In the genomic region with DNA sequence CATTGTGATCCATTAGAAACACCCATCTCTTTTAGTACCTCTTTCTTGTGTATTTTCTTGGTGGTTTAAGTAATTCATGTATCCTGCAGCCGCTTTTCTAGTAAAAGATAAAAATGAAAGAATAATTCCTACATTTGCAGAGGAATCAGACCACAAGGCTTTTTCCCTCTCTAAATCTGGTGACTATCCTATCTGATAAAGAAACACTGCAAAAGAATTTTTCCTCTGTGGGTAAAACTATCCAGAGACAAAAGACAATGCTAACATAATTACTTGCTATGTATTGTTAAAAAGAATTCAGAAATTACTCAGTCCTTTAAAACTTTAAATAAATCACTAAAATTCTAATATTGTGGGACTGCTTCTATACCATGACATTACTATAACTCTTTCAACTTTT, we compare ENCODE assay signal across 17 cellular contexts. TPM values are rescaled to one million over a fixed set of nuclear protein-coding genes. Genes with fewer than 3 reads are reported as not detected.
DNase-seq lines count a peak whose midpoint lies in the region; ATAC-seq, FAIRE-seq and TF ChIP-seq lines count a peak whose summit lies in the region.
"Had no signal": no experiment of that assay in that cellular context is flagged by ENCODE, and none has a peak within 500 bp of the region (broad histone marks: within the 10 kb centered on the region; RNA-seq: fewer than 3 reads in every experiment).

No MANE protein-coding gene starts in this region.

- H3K4me3 ChIP-seq in SK-N-SH (ENCODE audit: low read depth in 2 of 2, low read length in 1 of 2) (no peak overlapping the region), colonic mucosa (no peak overlapping the region)

- H3K36me3 ChIP-seq in SK-N-SH (replicated peaks in 1 of 2; ENCODE audit: control insufficient read depth in 1 of 2, insufficient read depth in 2 of 2, low read length in 1 of 2), result peaks cover 46 to 68% of the 10 kb centered on the region in 2 experiments
- H3K36me3 ChIP-seq in colonic mucosa, result no peaks in the 10 kb centered on the region

- H2AFZ ChIP-seq in SK-N-SH (ENCODE audit: low read depth), result no peak overlapping the region

- no peaks in the 10 kb centered on the region for H3K9me2 ChIP-seq in SK-N-SH

- TF ChIP-seq EP300 in SK-N-SH (IDR thresholded peaks at IDR 0.05; ENCODE audit: borderline replicate concordance in 1 of 2, low read depth in 1 of 2, low read length in 1 of 2), result peak in 1 of 2 experiments; percentile 28; a peak in 1 of 4 replicates

- no peaks in the 10 kb centered on the region for H3K27me3 Mint-ChIP-seq in osteocyte (ENCODE audit: unreplicated experiment)

- H4K20me1 ChIP-seq in SK-N-SH (ENCODE audit: insufficient read depth), result no peaks in the 10 kb centered on the region; the same call in 1 of the 2 replicates

- peak overlapping the region; percentile 46 for H3K27ac Mint-ChIP-seq in osteocyte (ENCODE audit: unreplicated experiment)
- H3K27ac Mint-ChIP-seq: CD14-positive monocyte; CD8-positive, alpha-beta T cell; H9 had no signal

- no peak for TF ChIP-seq RAD21 in SK-N-SH (IDR thresholded peaks at IDR 0.05; ENCODE audit: low read length)

- H3K36me3 Mint-ChIP-seq in osteocyte (ENCODE audit: unreplicated experiment), result peaks cover 68% of the 10 kb centered on the region
- H3K36me3 Mint-ChIP-seq: CD14-positive monocyte; CD8-positive, alpha-beta T cell had no signal

- WGBS in SK-N-SH (ENCODE audit: low lambda C conversion rate), result 40% methylated on average over 1 of the region's 1 CpG

- no peak for DNase-seq in SK-N-SH
- no peak for DNase-seq in osteocyte (ENCODE audit: extremely low spot score, unreplicated experiment)
- no peak for DNase-seq in colonic mucosa
- no peak for DNase-seq in activated effector memory CD4-positive, alpha-beta T cell treated with anti-CD3 and anti-CD28 coated beads, Interleukin-2, amount 50 U/mL, for 16 hours
- DNase-seq in DMS79 treated with DMSO at 0.1 percent for 48 hours (lab: John Stamatoyannopoulos, UW), result no peak
- DNase-seq in NCI-H1048 (lab: John Stamatoyannopoulos, UW), result no peak
- DNase-seq: CD8-positive, alpha-beta T cell; COR-L47; DMS153; GOT3; H9 had no signal

- FAIRE-seq in endometrium (lab: Jason Lieb, UNC), result peak; percentile 29
- FAIRE-seq: GM18507 had no signal

- peaks cover 77% of the 10 kb centered on the region for H3F3A ChIP-seq in SK-N-SH (replicated peaks; ENCODE audit: insufficient read depth)

- intact Hi-C loops in colonic mucosa (cut with DNase I), result no loop called here

- TF ChIP-seq CTCF in SK-N-SH (IDR thresholded peaks at IDR 0.05) (no peak), osteocyte (IDR thresholded peaks at IDR 0.05) (no peak), colonic mucosa (IDR thresholded peaks at IDR 0.05) (no peak)

- peak overlapping the region; percentile 20; the same call in 1 of the 2 replicates for H3K9ac ChIP-seq in SK-N-SH
- H3K9ac ChIP-seq in colonic mucosa (ENCODE audit: low read depth in 2 of 2, low read length in 2 of 2), result no peak overlapping the region

- CTCF ChIA-PET in SK-N-SH (lab: Yijun Ruan, JAX), result no interaction called here

- H3K27me3 ChIP-seq in SK-N-SH (ENCODE audit: insufficient read depth) (no peaks in the 10 kb centered on the region), colonic mucosa (no peaks in the 10 kb centered on the region)

- peak overlapping the region; percentile 29 for H3K4me2 ChIP-seq in SK-N-SH

- H3K4me3 Mint-ChIP-seq in osteocyte (ENCODE audit: unreplicated experiment), result no peak overlapping the region
- H3K4me3 Mint-ChIP-seq: CD14-positive monocyte; CD8-positive, alpha-beta T cell; H9 had no signal

- ATAC-seq in SK-N-SH treated with all-trans-retinoic acid at 6 μM for 48 hours, result no peak
- ATAC-seq: CD8-positive, alpha-beta T cell had no signal

- peaks cover 96% of the 10 kb centered on the region for H3K79me2 ChIP-seq in SK-N-SH (ENCODE audit: insufficient read depth)

- POLR2A ChIA-PET in SK-N-SH (lab: Yijun Ruan, JAX), result no interaction called here

- H3K9me3 Mint-ChIP-seq in osteocyte (ENCODE audit: unreplicated experiment), result peaks cover 3% of the 10 kb centered on the region
- H3K9me3 Mint-ChIP-seq: CD8-positive, alpha-beta T cell; H9 had no signal

- no peaks in the 10 kb centered on the region for H3K9me3 ChIP-seq in SK-N-SH
- H3K9me3 ChIP-seq in colonic mucosa, result no peaks in the 10 kb centered on the region

- H3K27ac ChIP-seq in SK-N-SH (ENCODE audit: low read depth in 2 of 2, low read length in 1 of 2) (peak overlapping the region; percentile 63 to 99; a peak in 3 of 4 replicates), colonic mucosa (no peak overlapping the region)
- H3K27ac ChIP-seq: 22Rv1 had no signal

- H3K4me1 ChIP-seq in SK-N-SH (ENCODE audit: control insufficient read depth in 1 of 2, insufficient read depth in 2 of 2, low read depth in 1 of 2, low read length in 1 of 2) (peaks cover 10 to 46% of the 10 kb centered on the region in 2 experiments), colonic mucosa (no peaks in the 10 kb centered on the region)

- H3K4me1 Mint-ChIP-seq in osteocyte (ENCODE audit: unreplicated experiment), result peaks cover 78% of the 10 kb centered on the region
- H3K4me1 Mint-ChIP-seq: CD14-positive monocyte, H9 had no signal

TF ChIP-seq in SK-N-SH, 30 proteins besides CTCF, POLR2A, EP300 and RAD21 (continues in another document):
- no peak for TF ChIP-seq FOXM1 (IDR thresholded peaks at IDR 0.05; ENCODE audit: low read depth)
- TF ChIP-seq USF1 (IDR thresholded peaks at IDR 0.05; ENCODE audit: borderline replicate concordance, low read depth), result no peak
- TF ChIP-seq TCF12 (IDR thresholded peaks at IDR 0.05), result peak; percentile 55
- TF ChIP-seq, protein P1, sequence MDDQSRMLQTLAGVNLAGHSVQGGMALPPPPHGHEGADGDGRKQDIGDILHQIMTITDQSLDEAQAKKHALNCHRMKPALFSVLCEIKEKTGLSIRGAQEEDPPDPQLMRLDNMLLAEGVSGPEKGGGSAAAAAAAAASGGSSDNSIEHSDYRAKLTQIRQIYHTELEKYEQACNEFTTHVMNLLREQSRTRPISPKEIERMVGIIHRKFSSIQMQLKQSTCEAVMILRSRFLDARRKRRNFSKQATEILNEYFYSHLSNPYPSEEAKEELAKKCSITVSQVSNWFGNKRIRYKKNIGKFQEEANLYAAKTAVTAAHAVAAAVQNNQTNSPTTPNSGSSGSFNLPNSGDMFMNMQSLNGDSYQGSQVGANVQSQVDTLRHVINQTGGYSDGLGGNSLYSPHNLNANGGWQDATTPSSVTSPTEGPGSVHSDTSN (IDR thresholded peaks at IDR 0.05), result no peak
- no peak for TF ChIP-seq USF2 (IDR thresholded peaks at IDR 0.05; ENCODE audit: borderline replicate concordance, low read depth, low read length)
- no peak for TF ChIP-seq NRF1 (IDR thresholded peaks at IDR 0.05; ENCODE audit: low read depth, low read length)
- TF ChIP-seq GABPA (IDR thresholded peaks at IDR 0.05; ENCODE audit: low read depth), result no peak

TF ChIP-seq in SK-N-SH treated with all-trans-retinoic acid at 6 μM for 48 hours, 23 proteins besides CTCF, POLR2A, EP300 and RAD21 (continues in another document):
- TF ChIP-seq, protein P2, sequence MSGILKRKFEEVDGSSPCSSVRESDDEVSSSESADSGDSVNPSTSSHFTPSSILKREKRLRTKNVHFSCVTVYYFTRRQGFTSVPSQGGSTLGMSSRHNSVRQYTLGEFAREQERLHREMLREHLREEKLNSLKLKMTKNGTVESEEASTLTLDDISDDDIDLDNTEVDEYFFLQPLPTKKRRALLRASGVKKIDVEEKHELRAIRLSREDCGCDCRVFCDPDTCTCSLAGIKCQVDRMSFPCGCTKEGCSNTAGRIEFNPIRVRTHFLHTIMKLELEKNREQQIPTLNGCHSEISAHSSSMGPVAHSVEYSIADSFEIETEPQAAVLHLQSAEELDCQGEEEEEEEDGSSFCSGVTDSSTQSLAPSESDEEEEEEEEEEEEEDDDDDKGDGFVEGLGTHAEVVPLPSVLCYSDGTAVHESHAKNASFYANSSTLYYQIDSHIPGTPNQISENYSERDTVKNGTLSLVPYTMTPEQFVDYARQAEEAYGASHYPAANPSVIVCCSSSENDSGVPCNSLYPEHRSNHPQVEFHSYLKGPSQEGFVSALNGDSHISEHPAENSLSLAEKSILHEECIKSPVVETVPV (CRISPR knock-in tag; IDR thresholded peaks at IDR 0.05), result no peak
- TF ChIP-seq ISL1 (CRISPR knock-in tag; IDR thresholded peaks at IDR 0.05), result no peak
- TF ChIP-seq, protein P3, sequence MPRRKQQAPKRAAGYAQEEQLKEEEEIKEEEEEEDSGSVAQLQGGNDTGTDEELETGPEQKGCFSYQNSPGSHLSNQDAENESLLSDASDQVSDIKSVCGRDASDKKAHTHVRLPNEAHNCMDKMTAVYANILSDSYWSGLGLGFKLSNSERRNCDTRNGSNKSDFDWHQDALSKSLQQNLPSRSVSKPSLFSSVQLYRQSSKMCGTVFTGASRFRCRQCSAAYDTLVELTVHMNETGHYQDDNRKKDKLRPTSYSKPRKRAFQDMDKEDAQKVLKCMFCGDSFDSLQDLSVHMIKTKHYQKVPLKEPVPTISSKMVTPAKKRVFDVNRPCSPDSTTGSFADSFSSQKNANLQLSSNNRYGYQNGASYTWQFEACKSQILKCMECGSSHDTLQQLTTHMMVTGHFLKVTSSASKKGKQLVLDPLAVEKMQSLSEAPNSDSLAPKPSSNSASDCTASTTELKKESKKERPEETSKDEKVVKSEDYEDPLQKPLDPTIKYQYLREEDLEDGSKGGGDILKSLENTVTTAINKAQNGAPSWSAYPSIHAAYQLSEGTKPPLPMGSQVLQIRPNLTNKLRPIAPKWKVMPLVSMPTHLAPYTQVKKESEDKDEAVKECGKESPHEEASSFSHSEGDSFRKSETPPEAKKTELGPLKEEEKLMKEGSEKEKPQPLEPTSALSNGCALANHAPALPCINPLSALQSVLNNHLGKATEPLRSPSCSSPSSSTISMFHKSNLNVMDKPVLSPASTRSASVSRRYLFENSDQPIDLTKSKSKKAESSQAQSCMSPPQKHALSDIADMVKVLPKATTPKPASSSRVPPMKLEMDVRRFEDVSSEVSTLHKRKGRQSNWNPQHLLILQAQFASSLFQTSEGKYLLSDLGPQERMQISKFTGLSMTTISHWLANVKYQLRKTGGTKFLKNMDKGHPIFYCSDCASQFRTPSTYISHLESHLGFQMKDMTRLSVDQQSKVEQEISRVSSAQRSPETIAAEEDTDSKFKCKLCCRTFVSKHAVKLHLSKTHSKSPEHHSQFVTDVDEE (CRISPR knock-in tag; IDR thresholded peaks at IDR 0.05), result no peak

RNA-seq across cellular contexts. Expression of gene PRRX1, which starts 51.0 kb away (rescaled TPM):
- polyA plus RNA-seq in SK-N-SH (2012; rRNA removed), result 356 and 431 TPM in 2 replicates
- polyA plus RNA-seq in SK-N-SH (2012; cell fraction: cytosol; rRNA removed), result 352 and 421 TPM in 2 replicates
- 197 and 345 TPM in 2 replicates for polyA plus RNA-seq in SK-N-SH (2012; cell fraction: nucleus; rRNA removed)
- total RNA-seq in osteocyte, result 358 and 376 TPM in 2 replicates
- 1 to 10 TPM; 1.5 to 2.5 TPM for total RNA-seq in colonic mucosa
- total RNA-seq: CD8-positive, alpha-beta T cell; H9; HT1080 had no signal
- polyA plus RNA-seq: CD14-positive monocyte had no signal

Comparison
In these comparisons a context has a peak if more than half of its experiments do, and no peak if none do; other contexts are left out.
1. RNA of gene PRRX1, which starts 51.0 kb away (total RNA-seq): 358 to 376 TPM in osteocyte; 1.5 to 2.5 TPM in colonic mucosa; every median in the first group is over 100 times any median in the second.